In genomic region chr2:170332676-170333402, GRCh38 we compare ENCODE assay signal across 22 cellular contexts.
A peak's percentile ranks its signal among the peaks of the same experiment; 100 is the strongest.
DNase-seq lines count a peak whose midpoint lies in the region.
"Had no signal": no experiment of that assay in that cellular context is flagged by ENCODE, and none has a peak within 500 bp of the region (broad histone marks: within the 10 kb centered on the region; RNA-seq: fewer than 3 reads in every experiment).

No MANE protein-coding gene starts in this region.

- DNase-seq in NCI-H2081 (lab: John Stamatoyannopoulos, UW) = peak; percentile 49 to 73
- no peak for DNase-seq in NCI-H2081 treated with DMSO at 0.1 percent for 48 hours (lab: John Stamatoyannopoulos, UW)
- DNase-seq in NCI-H146 (lab: John Stamatoyannopoulos, UW) = peak; percentile 91
- DNase-seq in NCI-H510A treated with DMSO at 0.1 percent for 48 hours (lab: John Stamatoyannopoulos, UW) = peak; percentile 69
- DNase-seq in foreskin melanocyte = peak; percentile 96
- DNase-seq in activated gamma-delta T cell treated with Interleukin-2 at 50 U/mL for 16 hours = no peak
- DNase-seq in stimulated activated CD4-positive, alpha-beta T cell treated with anti-CD3 and anti-CD28 coated beads, Interleukin-15, amount 100 ng/mL, for 24 hours = no peak
- no peak for DNase-seq in SHP77 treated with DMSO at 0.1 percent for 48 hours (lab: John Stamatoyannopoulos, UW)
- DNase-seq: activated CD8-positive, alpha-beta memory T cell treated with anti-CD3 and anti-CD28 coated beads for 24 hours; activated naive CD8-positive, alpha-beta T cell treated with anti-CD3 and anti-CD28 coated beads, Interleukin-2, amount 50 U/mL, for 24 hours; activated T-cell treated with anti-CD3 and anti-CD28 coated beads, Interleukin-2, amount 50 U/mL, for 1 hour; caudate nucleus; CD4-positive, alpha-beta T cell; cortex of kidney; DMS 273 treated with DMSO at 0.1 percent for 48 hours; endodermal cell; foreskin keratinocyte; NCI-H1436 treated with DMSO at 0.1 percent for 48 hours; pancreas; stimulated activated CD4-positive, alpha-beta T cell treated with anti-CD3 and anti-CD28 coated beads, Interleukin-2, amount 100 ng/mL, for 24 hours; T-helper 17 cell; transverse colon had no signal

Comparison
In these comparisons a context has a peak if more than half of its experiments do, and no peak if none do; other contexts are left out.
1. DNase-seq: peak in NCI-H2081 (2 of 2), NCI-H146 (single experiment), NCI-H510A treated with DMSO at 0.1 percent for 48 hours (single experiment) and foreskin melanocyte (single experiment); none in NCI-H2081 treated with DMSO at 0.1 percent for 48 hours (single experiment), activated gamma-delta T cell treated with Interleukin-2 at 50 U/mL for 16 hours (single experiment), stimulated activated CD4-positive, alpha-beta T cell treated with anti-CD3 and anti-CD28 coated beads, Interleukin-15, amount 100 ng/mL, for 24 hours (single experiment) and SHP77 treated with DMSO at 0.1 percent for 48 hours (single experiment).